Comparison of ENCODE assay signal across 17 cellular contexts in the genomic region with DNA sequence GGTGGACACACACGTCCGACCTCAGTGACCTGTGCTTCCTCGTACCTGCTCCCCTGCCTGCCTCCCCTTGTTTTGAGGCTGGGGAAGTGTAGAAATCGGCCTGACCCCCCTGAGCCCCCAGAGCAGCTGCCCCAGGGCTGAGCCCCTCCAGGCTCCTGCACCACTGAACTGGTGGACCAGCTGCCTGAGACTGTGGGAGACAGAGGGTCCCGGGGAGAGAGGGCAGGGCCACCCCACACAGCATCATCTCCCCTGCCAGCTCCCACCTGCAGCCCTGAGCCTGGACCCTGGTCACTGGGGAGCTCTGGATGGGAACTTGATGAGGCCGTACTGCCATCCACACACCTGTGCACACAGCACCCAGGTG. TPM values are rescaled to one million over a fixed set of nuclear protein-coding genes. Genes with fewer than 3 reads are reported as not detected.
"Had no signal": no experiment of that assay in that cellular context is flagged by ENCODE, and none has a peak within 500 bp of the region (broad histone marks: within the 10 kb centered on the region; RNA-seq: fewer than 3 reads in every experiment).

No MANE protein-coding gene starts in this region.

- H3K4me3 ChIP-seq: adrenal gland, cardiac muscle cell, mucosa of descending colon, right lobe of liver, SK-N-MC, testis, upper lobe of right lung had no signal

- H3K36me3 Mint-ChIP-seq: naive thymus-derived CD4-positive, alpha-beta T cell had no signal

- H3K27ac ChIP-seq: adrenal gland, cardiac muscle cell, right lobe of liver, SK-N-MC, testis, upper lobe of right lung, WERI-Rb-1 had no signal

- ATAC-seq: activated T-cell treated with anti-CD3 and anti-CD28 coated beads, Interleukin-2, amount 50 U/mL, for 72 hours; left lobe of liver; mucosa of descending colon; naive thymus-derived CD4-positive, alpha-beta T cell; right lobe of liver; upper lobe of right lung had no signal

- H3K9me3 ChIP-seq: adrenal gland, mucosa of descending colon, right lobe of liver, testis, upper lobe of right lung had no signal

- H3K9me3 Mint-ChIP-seq: activated CD4-positive, alpha-beta memory T cell treated with anti-CD3 and anti-CD28 coated beads, Interleukin-2, amount 10 ng/mL, durations not matched to agents 7 days and 5 days; activated naive CD4-positive, alpha-beta T cell treated with anti-CD3 and anti-CD28 coated beads for 36 hours; activated T-cell treated with anti-CD3 and anti-CD28 coated beads, Interleukin-2, amount 50 U/mL, for 72 hours; stimulated activated naive CD8-positive, alpha-beta T cell treated with anti-CD3 and anti-CD28 coated beads, Interleukin-15, Interleukin-2, amounts not matched to agents 100 ng/mL and 50 ng/mL, for 24 hours had no signal

- H3K27ac Mint-ChIP-seq: activated CD4-positive, alpha-beta memory T cell treated with anti-CD3 and anti-CD28 coated beads, Interleukin-2, amount 10 ng/mL, durations not matched to agents 7 days and 5 days; activated naive CD4-positive, alpha-beta T cell treated with anti-CD3 and anti-CD28 coated beads for 36 hours; activated T-cell treated with anti-CD3 and anti-CD28 coated beads, Interleukin-2, amount 50 U/mL, for 72 hours; naive thymus-derived CD4-positive, alpha-beta T cell; stimulated activated naive CD8-positive, alpha-beta T cell treated with anti-CD3 and anti-CD28 coated beads, Interleukin-15, Interleukin-2, amounts not matched to agents 100 ng/mL and 50 ng/mL, for 24 hours had no signal

- H3K36me3 ChIP-seq: adrenal gland, cardiac muscle cell, right lobe of liver, upper lobe of right lung had no signal

- H3K4me3 Mint-ChIP-seq: activated naive CD4-positive, alpha-beta T cell treated with anti-CD3 and anti-CD28 coated beads for 36 hours; stimulated activated naive CD8-positive, alpha-beta T cell treated with anti-CD3 and anti-CD28 coated beads, Interleukin-15, Interleukin-2, amounts not matched to agents 100 ng/mL and 50 ng/mL, for 24 hours had no signal

- H3K27me3 ChIP-seq: testis had no signal

- DNase-seq: activated CD4-positive, alpha-beta T cell treated with anti-CD3 and anti-CD28 coated beads for 4 hours; activated CD8-positive, alpha-beta memory T cell treated with anti-CD3 and anti-CD28 coated beads, Interleukin-2, amount 50 U/mL, for 4 hours; activated naive CD4-positive, alpha-beta T cell treated with anti-CD3 and anti-CD28 coated beads for 36 hours; activated T-cell treated with anti-CD3 and anti-CD28 coated beads, Interleukin-2, amount 50 U/mL, for 72 hours; mammary epithelial cell; mucosa of descending colon; naive thymus-derived CD4-positive, alpha-beta T cell; testis; WERI-Rb-1 had no signal

RNA-seq across cellular contexts. Expression of a gene that starts 15.0 kb away (rescaled TPM):
- polyA plus RNA-seq: naive thymus-derived CD4-positive, alpha-beta T cell had no signal
